30 cellular contexts compared by ENCODE assay signal in the genomic region with DNA sequence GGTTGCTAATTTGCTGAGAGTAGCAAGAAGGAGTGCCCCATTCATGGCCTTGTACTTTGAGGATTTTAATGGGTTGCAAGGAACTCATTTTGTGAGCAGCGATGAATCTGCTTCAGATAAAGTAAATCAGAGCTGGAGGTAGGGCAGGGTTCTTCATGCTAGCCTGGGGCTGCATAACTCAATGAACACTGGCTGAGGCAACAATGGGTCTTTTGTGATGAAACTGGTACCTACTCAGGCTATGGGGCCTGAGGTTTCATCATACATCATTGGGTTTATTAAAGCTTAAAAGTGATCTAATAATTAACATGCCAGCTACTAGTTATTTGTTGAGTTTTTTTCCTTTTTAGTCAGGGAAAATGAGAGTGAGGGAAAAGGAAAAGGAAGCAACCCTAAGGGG.
A peak's percentile ranks its signal among the peaks of the same experiment; 100 is the strongest.
DNase-seq lines count a peak whose midpoint lies in the region; ATAC-seq and TF ChIP-seq lines count a peak whose summit lies in the region.
"Had no signal": no experiment of that assay in that cellular context is flagged by ENCODE, and none has a peak within 500 bp of the region (broad histone marks: within the 10 kb centered on the region; RNA-seq: fewer than 3 reads in every experiment).

No MANE protein-coding gene starts in this region.

- TF ChIP-seq CTCF in WTC11 (IDR thresholded peaks at IDR 0.05) (no peak), mesothelial cell of epicardium (IDR thresholded peaks at IDR 0.05; ENCODE audit: unreplicated experiment) (no peak), gastrocnemius medialis (IDR thresholded peaks at IDR 0.05 in 4 of 5, conservative IDR thresholded peaks at IDR 0.05 in 1 of 5) (no peak)

- H3K4me3 Mint-ChIP-seq in WTC11 (no peak overlapping the region), mesothelial cell of epicardium (no peak overlapping the region)
- H3K4me3 Mint-ChIP-seq: CD4-positive, alpha-beta memory T cell had no signal

- in situ Hi-C loops in gastrocnemius medialis (cut with MboI; ENCODE audit: low sequenced_read_pairs in 4 of 4), result no loop called here

- intact Hi-C loops in gastrocnemius medialis (cut with DNase I; ENCODE audit: low total_unique reads), result no loop called here

- H3K4me1 ChIP-seq in gastrocnemius medialis, result no peaks in the 10 kb centered on the region
- H3K4me1 ChIP-seq: A549; BLaER1 treated with 17β-estradiol and CSF1 and Interleukin-3, amounts not matched to agents 10 nM and 100 nM; Caco-2 had no signal

- no peak overlapping the region for H3K27ac Mint-ChIP-seq in WTC11
- peak overlapping the region; percentile 23 for H3K27ac Mint-ChIP-seq in mesothelial cell of epicardium
- H3K27ac Mint-ChIP-seq: CD4-positive, alpha-beta memory T cell had no signal

- ATAC-seq in WTC11 (no peak), gastrocnemius medialis (no peak), HG03095 (IDR thresholded peaks at IDR 0.05; ENCODE audit: unreplicated experiment) (no peak)
- ATAC-seq: A549, GM12878, HCT116 had no signal

- POLR2A ChIA-PET in WTC11 (lab: Charles Lee), result no interaction called here

- H3K4me3 ChIP-seq in gastrocnemius medialis, result no peak overlapping the region
- H3K4me3 ChIP-seq: A549; BLaER1 treated with 17β-estradiol and CSF1 and Interleukin-3, amounts not matched to agents 10 nM and 100 nM; GM12878; MG63; PC-9; SJSA1 had no signal

- peaks cover 0 to 1% (median 0%) of the 10 kb centered on the region in 3 donors for H3K27me3 ChIP-seq in gastrocnemius medialis
- H3K27me3 ChIP-seq: BLaER1 treated with 17β-estradiol and CSF1 and Interleukin-3, amounts not matched to agents 10 nM and 100 nM; MG63; SJSA1 had no signal

- TF ChIP-seq POLR2A in gastrocnemius medialis (IDR thresholded peaks at IDR 0.05), result no peak

- H3K27me3 Mint-ChIP-seq in WTC11 (ENCODE audit: low read depth), result no peaks in the 10 kb centered on the region; the same call in 1 of the 2 replicates
- no peaks in the 10 kb centered on the region for H3K27me3 Mint-ChIP-seq in mesothelial cell of epicardium (ENCODE audit: low read depth)

- peaks cover 0 to 1% (median 0%) of the 10 kb centered on the region in 3 donors for H3K9me3 ChIP-seq in gastrocnemius medialis
- H3K9me3 ChIP-seq: A549, Caco-2, MG63, SJSA1 had no signal

- peaks cover 17% of the 10 kb centered on the region for H3K9me3 Mint-ChIP-seq in WTC11
- H3K9me3 Mint-ChIP-seq in mesothelial cell of epicardium, result peaks cover 30% of the 10 kb centered on the region

- H3K27ac ChIP-seq in epithelial cell of prostate, result peak overlapping the region; percentile 42
- no peak overlapping the region for H3K27ac ChIP-seq in gastrocnemius medialis
- H3K27ac ChIP-seq: A549; BLaER1 treated with 17β-estradiol and CSF1 and Interleukin-3, amounts not matched to agents 10 nM and 100 nM; PC-9; SJSA1 had no signal

- H3K4me1 Mint-ChIP-seq in WTC11, result no peaks in the 10 kb centered on the region
- H3K4me1 Mint-ChIP-seq in mesothelial cell of epicardium, result peaks cover 9% of the 10 kb centered on the region
- H3K4me1 Mint-ChIP-seq: CD4-positive, alpha-beta memory T cell had no signal

- no peaks in the 10 kb centered on the region for H3K36me3 ChIP-seq in gastrocnemius medialis
- H3K36me3 ChIP-seq: BLaER1 treated with 17β-estradiol and CSF1 and Interleukin-3, amounts not matched to agents 10 nM and 100 nM; MG63; SJSA1 had no signal

- CTCF ChIA-PET in WTC11 (lab: Charles Lee), result interaction anchor here (0.8 to 1.2 kb wide), 2 partner anchors 22 to 107 kb away, joined by 3 to 7 read pairs; a partner anchor contains a TSS

- peak; percentile 11 for DNase-seq in HuH-7 (ENCODE audit: low spot score)
- no peak for DNase-seq in WTC11 (ENCODE audit: low spot score)
- DNase-seq in epithelial cell of prostate (ENCODE audit: low read depth, low spot score), result peak; percentile 71
- no peak for DNase-seq in mesothelial cell of epicardium (ENCODE audit: low spot score in 2 of 2, unreplicated experiment in 2 of 2)
- no peak for DNase-seq in NCI-H1092 treated with DMSO at 0.1 percent for 48 hours (lab: John Stamatoyannopoulos, UW)
- DNase-seq in gastrocnemius medialis, result no peak
- DNase-seq in HPDE6-E6E7 (ENCODE audit: extremely low spot score), result no peak
- DNase-seq: AML-193; Caco-2; CD4-positive, alpha-beta memory T cell; DMS 273 treated with DMSO at 0.1 percent for 48 hours; DMS79; EL; GDM1; KBM-7; MG63; NCI-H2029 treated with DMSO at 0.1 percent for 48 hours; NCI-H446 treated with DMSO at 0.1 percent for 48 hours; NCI-H526; NCI-H82; NK-92 treated with Interleukin-12 subunit alpha and Interleukin-12 subunit beta, amount 100 ng/mL, for 24 hours; PC-9; Right ventricle myocardium superior; RPMI8226 had no signal

- H3K36me3 Mint-ChIP-seq in WTC11, result no peaks in the 10 kb centered on the region
- H3K36me3 Mint-ChIP-seq in mesothelial cell of epicardium, result peaks cover 8% of the 10 kb centered on the region

TF ChIP-seq in WTC11, 78 proteins besides CTCF, POLR2A, EP300 and RAD21:
- 0 out of 2 replicates have a peak, but pooled peaks have one; percentile 19 for TF ChIP-seq GABPB1 (CRISPR knock-in tag; IDR thresholded peaks at IDR 0.05)
- TF ChIP-seq, protein P1, sequence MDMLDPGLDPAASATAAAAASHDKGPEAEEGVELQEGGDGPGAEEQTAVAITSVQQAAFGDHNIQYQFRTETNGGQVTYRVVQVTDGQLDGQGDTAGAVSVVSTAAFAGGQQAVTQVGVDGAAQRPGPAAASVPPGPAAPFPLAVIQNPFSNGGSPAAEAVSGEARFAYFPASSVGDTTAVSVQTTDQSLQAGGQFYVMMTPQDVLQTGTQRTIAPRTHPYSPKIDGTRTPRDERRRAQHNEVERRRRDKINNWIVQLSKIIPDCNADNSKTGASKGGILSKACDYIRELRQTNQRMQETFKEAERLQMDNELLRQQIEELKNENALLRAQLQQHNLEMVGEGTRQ (CRISPR knock-in tag; IDR thresholded peaks at IDR 0.05), result no peak

Comparison
In these comparisons a context has a peak if more than half of its experiments do, and no peak if none do; other contexts are left out.
1. DNase-seq: peak in HuH-7 (single experiment) and epithelial cell of prostate (single experiment); none in WTC11 (single experiment), mesothelial cell of epicardium (0 of 2), NCI-H1092 treated with DMSO at 0.1 percent for 48 hours (single experiment), gastrocnemius medialis (0 of 2) and HPDE6-E6E7 (single experiment).